9 cellular contexts compared by ENCODE assay signal in the genomic region with DNA sequence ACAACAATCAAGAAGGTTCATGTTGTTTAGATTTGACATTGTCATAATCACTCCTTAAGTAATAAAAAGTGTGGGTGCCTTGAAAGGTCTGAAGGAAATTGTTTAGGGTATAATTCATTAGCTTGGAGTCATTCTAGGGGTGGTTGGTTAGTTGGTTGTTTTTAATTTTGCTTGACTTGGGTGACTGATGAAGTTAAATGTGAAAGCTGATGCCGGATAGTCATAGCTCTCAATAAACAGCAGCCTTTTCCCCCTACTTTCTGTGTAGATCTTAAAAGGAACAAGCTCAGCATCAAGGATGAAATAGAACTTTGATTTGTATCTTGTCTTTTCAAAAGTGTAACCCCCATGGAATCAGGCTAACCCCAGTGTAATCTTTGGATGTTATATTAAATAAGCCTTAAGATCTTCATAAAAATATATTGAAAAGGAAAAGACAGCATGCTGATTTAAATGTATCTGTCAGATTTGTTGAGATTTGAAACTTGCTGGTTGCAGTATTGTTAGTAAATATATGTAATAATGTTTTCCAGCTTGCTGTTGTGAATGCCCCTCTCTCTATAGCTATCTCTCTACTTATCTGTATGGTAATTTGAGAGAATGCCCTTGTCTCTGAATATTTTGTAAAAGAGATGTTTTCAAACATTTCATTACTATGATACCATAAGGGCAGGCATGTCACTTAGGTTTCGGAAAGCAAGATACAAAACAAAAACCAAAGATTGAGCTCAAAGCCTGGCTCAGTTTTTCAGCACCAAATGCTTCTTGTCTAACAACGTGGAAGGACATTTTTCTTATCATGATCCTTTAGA.
A peak's percentile ranks its signal among the peaks of the same experiment; 100 is the strongest.
DNase-seq lines count a peak whose midpoint lies in the region; ATAC-seq and TF ChIP-seq lines count a peak whose summit lies in the region.
"Had no signal": no experiment of that assay in that cellular context is flagged by ENCODE, and none has a peak within 500 bp of the region (broad histone marks: within the 10 kb centered on the region; RNA-seq: fewer than 3 reads in every experiment).

No MANE protein-coding gene starts in this region.

- H3K4me3 ChIP-seq in body of pancreas (no peak overlapping the region), thyroid gland (replicated peaks in 1 of 3) (peak overlapping the region in 2 of 3 donors; percentile 6 to 28)

- no peaks in the 10 kb centered on the region for H3K9me3 ChIP-seq in body of pancreas
- H3K9me3 ChIP-seq in thyroid gland: no peaks in the 10 kb centered on the region

- H3K27ac ChIP-seq in body of pancreas: peak overlapping the region in 3 of 4 donors; percentile 54 to 66 (median 65)
- H3K27ac ChIP-seq in thyroid gland: peak overlapping the region; percentile 77 to 89 (median 86)
- H3K27ac ChIP-seq: HL-60 had no signal

- peaks cover 91% of the 10 kb centered on the region for H3K4me1 Mint-ChIP-seq in activated T-cell treated with anti-CD3 and anti-CD28 coated beads, Interleukin-2, amount 50 U/mL, for 4 hours (ENCODE audit: low read depth)

- H3K27me3 ChIP-seq in body of pancreas (no peaks in the 10 kb centered on the region), thyroid gland (no peaks in the 10 kb centered on the region)

- no peak for TF ChIP-seq POLR2A in body of pancreas (IDR thresholded peaks at IDR 0.05)
- no peak for TF ChIP-seq POLR2A in thyroid gland (IDR thresholded peaks at IDR 0.05)
- TF ChIP-seq POLR2A in erythroblast (IDR thresholded peaks at IDR 0.05; ENCODE audit: low read length): no peak

- TF ChIP-seq CTCF in body of pancreas (IDR thresholded peaks at IDR 0.05) (no peak), thyroid gland (IDR thresholded peaks at IDR 0.05) (no peak)

- intact Hi-C loops in body of pancreas (cut with DNase I) (no loop called here), thyroid gland (cut with DNase I) (no loop called here)

- no peaks in the 10 kb centered on the region for H3K27me3 Mint-ChIP-seq in activated T-cell treated with anti-CD3 and anti-CD28 coated beads, Interleukin-2, amount 50 U/mL, for 4 hours (ENCODE audit: low read depth)

- H3K36me3 Mint-ChIP-seq in activated T-cell treated with anti-CD3 and anti-CD28 coated beads, Interleukin-2, amount 50 U/mL, for 4 hours (ENCODE audit: insufficient read depth): peaks cover 60% of the 10 kb centered on the region

- no peaks in the 10 kb centered on the region for H3K9me3 Mint-ChIP-seq in activated T-cell treated with anti-CD3 and anti-CD28 coated beads, Interleukin-2, amount 50 U/mL, for 4 hours

- no peak for ATAC-seq in activated T-cell treated with anti-CD3 and anti-CD28 coated beads, Interleukin-2, amount 50 U/mL, for 4 hours
- ATAC-seq in body of pancreas (no peak), HG03469 (IDR thresholded peaks at IDR 0.05; ENCODE audit: unreplicated experiment) (no peak)

- H3K4me3 Mint-ChIP-seq in activated T-cell treated with anti-CD3 and anti-CD28 coated beads, Interleukin-2, amount 50 U/mL, for 4 hours: peak overlapping the region; percentile 94

- no peak for DNase-seq in activated T-cell treated with anti-CD3 and anti-CD28 coated beads, Interleukin-2, amount 50 U/mL, for 4 hours
- no peak for DNase-seq in activated T-cell treated with anti-CD3 and anti-CD28 coated beads, Interleukin-2, amount 50 U/mL, for 48 hours
- DNase-seq in body of pancreas: no peak
- DNase-seq in medulla oblongata (ENCODE audit: extremely low spot score): peak; percentile 64
- no peak for DNase-seq in thyroid gland
- DNase-seq in erythroblast (lab: John Stamatoyannopoulos, UW): no peak
- DNase-seq in MV-4-11 (lab: John Stamatoyannopoulos, UW): no peak

- H3K36me3 ChIP-seq in body of pancreas (replicated peaks in 1 of 2; ENCODE audit: insufficient read depth in 1 of 2, low read depth in 2 of 2) (no peaks in the 10 kb centered on the region), thyroid gland (peaks cover 0 to 4% of the 10 kb centered on the region in 2 donors)

- 52 to 60% methylated on average over 3 of the region's 3 CpGs for WGBS in body of pancreas, 2 donors
- WGBS in thyroid gland, 2 donors: 59 to 74% methylated on average over 3 of the region's 3 CpGs

- peaks cover 22% of the 10 kb centered on the region for H3K4me1 ChIP-seq in body of pancreas
- peaks cover 11 to 31% of the 10 kb centered on the region in 2 donors for H3K4me1 ChIP-seq in thyroid gland

Comparison
In these comparisons a context has a peak if more than half of its experiments do, and no peak if none do; other contexts are left out.
1. H3K4me3 ChIP-seq: peak in thyroid gland (2 of 3); none in body of pancreas (0 of 2).